In the genomic region with DNA sequence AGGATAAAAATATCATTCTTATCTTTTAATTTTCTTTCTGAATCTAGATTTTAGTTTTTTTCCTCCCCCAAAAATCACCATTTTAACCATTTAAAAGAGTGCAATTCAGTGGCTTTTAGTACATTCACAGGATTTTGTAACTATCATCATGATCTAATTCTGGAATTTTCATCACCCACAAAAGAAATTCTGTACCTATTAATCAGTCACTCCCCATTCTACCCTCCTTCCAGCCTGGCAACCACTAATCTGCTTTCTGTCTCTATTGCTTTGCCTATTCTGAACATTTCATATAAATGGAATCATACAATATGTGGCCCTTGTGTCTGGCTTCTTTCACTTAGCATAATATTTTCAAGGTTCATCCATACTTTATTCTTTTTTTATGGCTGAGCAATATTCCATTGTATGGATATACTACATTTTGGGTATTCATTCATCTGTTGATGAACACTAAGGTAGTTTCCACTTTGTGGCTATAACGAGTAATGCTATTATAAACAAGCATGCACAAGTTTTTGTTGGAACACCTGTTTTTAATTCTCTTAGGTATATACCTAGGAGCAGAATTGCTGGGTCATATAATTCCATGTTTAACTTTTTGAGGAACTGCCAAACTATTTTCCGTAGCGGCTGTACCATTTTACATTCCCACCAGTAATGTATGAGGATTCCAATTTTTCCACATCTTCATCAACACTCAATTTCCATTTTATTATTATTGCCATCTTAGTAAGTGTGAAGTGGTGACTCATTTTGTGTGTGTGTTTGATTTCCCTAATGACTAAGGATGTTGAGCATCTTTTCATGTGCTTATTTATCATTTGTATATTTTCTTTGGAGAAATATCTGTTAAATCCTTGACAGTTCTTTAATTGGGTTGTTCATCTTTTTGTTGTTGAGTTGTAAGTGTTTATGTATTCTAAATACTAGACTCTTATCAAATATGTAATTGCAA, we compare ENCODE assay signal across 26 cellular contexts.
DNase-seq lines count a peak whose midpoint lies in the region; ATAC-seq, FAIRE-seq and TF ChIP-seq lines count a peak whose summit lies in the region.
"Had no signal": no experiment of that assay in that cellular context is flagged by ENCODE, and none has a peak within 500 bp of the region (broad histone marks: within the 10 kb centered on the region; RNA-seq: fewer than 3 reads in every experiment).

No MANE protein-coding gene starts in this region.

- intact Hi-C loops in natural killer cell (cut with micrococcal nuclease), result no loop called here

- H3K27me3 Mint-ChIP-seq in natural killer cell (ENCODE audit: low read depth in 2 of 2), result peaks cover 10 to 34% of the 10 kb centered on the region in 2 donors

- H3K4me1 ChIP-seq in osteoblast (ENCODE audit: insufficient read depth, low read length), result peaks cover 7% of the 10 kb centered on the region
- H3K4me1 ChIP-seq: pancreas, uterus had no signal

- DNase-seq in ELR (ENCODE audit: low read depth), result peak; percentile 74
- peak; percentile 13 for DNase-seq in RCC 7860 (ENCODE audit: low spot score)
- DNase-seq in epithelial cell of esophagus (ENCODE audit: low read depth), result peak; percentile 47
- peak; percentile 59 for DNase-seq in osteoblast (ENCODE audit: insufficient read length, low spot score, missing footprints)
- DNase-seq in natural killer cell, result no peak
- DNase-seq: activated CD4-positive, alpha-beta T cell treated with anti-CD3 and anti-CD28 coated beads, Interleukin-2, amount 10 ng/mL, durations not matched to agents 7 days and 5 days; activated naive CD4-positive, alpha-beta T cell treated with anti-CD3 and anti-CD28 coated beads for 36 hours; amniotic stem cell; caudate nucleus; left ventricle myocardium inferior; midbrain; NCI-H1092; NCI-H2029; NCI-H2227 treated with DMSO at 0.1 percent for 48 hours; pancreas; right cardiac atrium; RPMI8226; stimulated activated naive CD4-positive, alpha-beta T cell treated with Interleukin-2 at 50 U/mL for 16 hours; uterus had no signal

- H3K4me2 ChIP-seq in osteoblast (ENCODE audit: insufficient read depth, low read length), result no peak overlapping the region

- TF ChIP-seq CTCF in epithelial cell of esophagus (IDR thresholded peaks at IDR 0.05; ENCODE audit: insufficient read depth, low read depth, low read length, missing control alignments) (no peak), osteoblast (IDR thresholded peaks at IDR 0.05; ENCODE audit: extremely low read depth, low read depth, low read length) (no peak), natural killer cell (IDR thresholded peaks at IDR 0.05) (no peak)

- FAIRE-seq in RCC 7860 (lab: Jason Lieb, UNC), result no peak
- FAIRE-seq: D721Med, HTR-8/SVneo, pancreas had no signal

- ATAC-seq in natural killer cell (no peak), GM21390 (IDR thresholded peaks at IDR 0.05; ENCODE audit: unreplicated experiment) (no peak), HG03135 (IDR thresholded peaks at IDR 0.05; ENCODE audit: unreplicated experiment) (no peak)
- ATAC-seq: natural killer cell treated with Interleukin-12 subunit alpha and Interleukin-12 subunit beta and Interleukin-15 and Interleukin-18, amount 100 ng/mL, for 72 hours; pancreas; right cardiac atrium had no signal

- H3K9me3 ChIP-seq in osteoblast (ENCODE audit: low read depth, low read length), result no peaks in the 10 kb centered on the region
- H3K9me3 ChIP-seq: left ventricle myocardium inferior, pancreas, thoracic aorta, uterus had no signal

- H3K9me3 Mint-ChIP-seq in natural killer cell, result no peaks in the 10 kb centered on the region
- H3K9me3 Mint-ChIP-seq: activated CD4-positive, alpha-beta T cell treated with anti-CD3 and anti-CD28 coated beads, Interleukin-2, amount 10 ng/mL, durations not matched to agents 7 days and 5 days; activated naive CD4-positive, alpha-beta T cell treated with anti-CD3 and anti-CD28 coated beads for 36 hours; T-helper 1 cell treated with Interleukin-12 subunit alpha and Interleukin-12 subunit beta and Interleukin-4 antibody, amounts not matched to agents 30 μg/mL and 1 μg/mL, for 36 hours had no signal

- no peaks in the 10 kb centered on the region for H3K27me3 ChIP-seq in osteoblast (ENCODE audit: insufficient read depth, low read length)
- H3K27me3 ChIP-seq: uterus had no signal

- no peaks in the 10 kb centered on the region for H4K20me1 ChIP-seq in osteoblast (ENCODE audit: insufficient read depth, low read length)

- H3K4me1 Mint-ChIP-seq in natural killer cell, result peaks cover 11 to 12% of the 10 kb centered on the region in 2 donors

- no peak overlapping the region for H3K27ac Mint-ChIP-seq in natural killer cell
- H3K27ac Mint-ChIP-seq: activated CD4-positive, alpha-beta T cell treated with anti-CD3 and anti-CD28 coated beads, Interleukin-2, amount 10 ng/mL, durations not matched to agents 7 days and 5 days; activated naive CD4-positive, alpha-beta T cell treated with anti-CD3 and anti-CD28 coated beads for 36 hours; natural killer cell treated with Interleukin-12 subunit alpha and Interleukin-12 subunit beta and Interleukin-15 and Interleukin-18, amount 100 ng/mL, for 72 hours; T-helper 1 cell treated with Interleukin-12 subunit alpha and Interleukin-12 subunit beta and Interleukin-4 antibody, amounts not matched to agents 30 μg/mL and 1 μg/mL, for 36 hours had no signal

- no peaks in the 10 kb centered on the region for H3K36me3 Mint-ChIP-seq in natural killer cell
- H3K36me3 Mint-ChIP-seq: natural killer cell treated with Interleukin-12 subunit alpha and Interleukin-12 subunit beta and Interleukin-15 and Interleukin-18, amount 100 ng/mL, for 72 hours had no signal

- H3K4me3 Mint-ChIP-seq in natural killer cell, result no peak overlapping the region
- H3K4me3 Mint-ChIP-seq: activated CD4-positive, alpha-beta T cell treated with anti-CD3 and anti-CD28 coated beads, Interleukin-2, amount 10 ng/mL, durations not matched to agents 7 days and 5 days; activated naive CD4-positive, alpha-beta T cell treated with anti-CD3 and anti-CD28 coated beads for 36 hours; natural killer cell treated with Interleukin-12 subunit alpha and Interleukin-12 subunit beta and Interleukin-15 and Interleukin-18, amount 100 ng/mL, for 72 hours; T-helper 1 cell treated with Interleukin-12 subunit alpha and Interleukin-12 subunit beta and Interleukin-4 antibody, amounts not matched to agents 30 μg/mL and 1 μg/mL, for 36 hours had no signal

- no peak overlapping the region for H2AFZ ChIP-seq in osteoblast (ENCODE audit: low read length)

- no peak overlapping the region for H3K4me3 ChIP-seq in epithelial cell of esophagus (ENCODE audit: low read length)
- no peak overlapping the region for H3K4me3 ChIP-seq in osteoblast (ENCODE audit: insufficient read depth, low read length)
- H3K4me3 ChIP-seq: left ventricle myocardium inferior, pancreas, thoracic aorta, uterus had no signal

- H3K36me3 ChIP-seq in osteoblast (ENCODE audit: insufficient read depth, low read length), result no peaks in the 10 kb centered on the region
- H3K36me3 ChIP-seq: left ventricle myocardium inferior, pancreas, thoracic aorta, uterus had no signal

- H3K79me2 ChIP-seq in osteoblast (ENCODE audit: insufficient read depth, low read length), result no peaks in the 10 kb centered on the region

- H3K27ac ChIP-seq in osteoblast (ENCODE audit: low read depth, low read length), result peak overlapping the region; percentile 69
- H3K27ac ChIP-seq: left ventricle myocardium inferior, pancreas, thoracic aorta, uterus had no signal
